8 cellular contexts compared by ENCODE assay signal in genomic region chr11:33701302-33701701, GRCh38. TPM values are rescaled to one million over a fixed set of nuclear protein-coding genes. Genes with fewer than 3 reads are reported as not detected.
DNase-seq lines count a peak whose midpoint lies in the region; ATAC-seq, FAIRE-seq and TF ChIP-seq lines count a peak whose summit lies in the region.

No MANE protein-coding gene starts in this region.

- H3K9me3 ChIP-seq in osteoblast (ENCODE audit: low read depth, low read length), result no peaks in the 10 kb centered on the region

- peak overlapping the region; percentile 64 for H3K27ac Mint-ChIP-seq in endothelial cell (ENCODE audit: unreplicated experiment)

- H3K4me2 ChIP-seq in osteoblast (ENCODE audit: insufficient read depth, low read length), result peak overlapping the region; percentile 78

- ATAC-seq in GM19438 (IDR thresholded peaks at IDR 0.05; ENCODE audit: low read depth, unreplicated experiment), result peak; percentile 1

- H3K4me1 Mint-ChIP-seq in endothelial cell (ENCODE audit: unreplicated experiment), result peaks cover 14% of the 10 kb centered on the region

- peaks cover 59% of the 10 kb centered on the region for H3K4me1 ChIP-seq in osteoblast (ENCODE audit: insufficient read depth, low read length)

- no peak for FAIRE-seq in RCC 7860 (lab: Jason Lieb, UNC)

- peak overlapping the region; percentile 68 for H3K4me3 ChIP-seq in osteoblast (ENCODE audit: insufficient read depth, low read length)

- H3K9me3 Mint-ChIP-seq in endothelial cell (ENCODE audit: unreplicated experiment), result no peaks in the 10 kb centered on the region

- H3K36me3 ChIP-seq in osteoblast (ENCODE audit: insufficient read depth, low read length), result peaks cover 22% of the 10 kb centered on the region

- no peaks in the 10 kb centered on the region for H4K20me1 ChIP-seq in osteoblast (ENCODE audit: insufficient read depth, low read length)

- no peaks in the 10 kb centered on the region for H3K36me3 Mint-ChIP-seq in endothelial cell (ENCODE audit: low read depth, unreplicated experiment)

- no peaks in the 10 kb centered on the region for H3K27me3 ChIP-seq in osteoblast (ENCODE audit: insufficient read depth, low read length)

- H2AFZ ChIP-seq in osteoblast (ENCODE audit: low read length), result no peak overlapping the region

- TF ChIP-seq CTCF in endothelial cell (IDR thresholded peaks at IDR 0.05; ENCODE audit: unreplicated experiment) (no peak), osteoblast (IDR thresholded peaks at IDR 0.05; ENCODE audit: extremely low read depth, low read depth, low read length) (no peak)

- H3K27ac ChIP-seq in osteoblast (ENCODE audit: low read depth, low read length), result peak overlapping the region; percentile 95

- H3K79me2 ChIP-seq in osteoblast (ENCODE audit: insufficient read depth, low read length), result peaks cover 3% of the 10 kb centered on the region

- peak; percentile 27 for DNase-seq in RCC 7860 (ENCODE audit: low spot score)
- no peak for DNase-seq in endothelial cell (ENCODE audit: low spot score)
- DNase-seq in osteoblast (ENCODE audit: insufficient read length, low spot score, missing footprints), result no peak
- no peak for DNase-seq in dedifferentiated amniotic fluid mesenchymal stem cell (ENCODE audit: extremely low spot score)
- DNase-seq in stimulated activated CD4-positive, alpha-beta T cell treated with anti-CD3 and anti-CD28 coated beads, Interleukin-12 subunit alpha, Interleukin-12 subunit beta, amount 100 ng/mL, for 4 hours, result no peak
- no peak for DNase-seq in NCI-H2107 (lab: John Stamatoyannopoulos, UW)
- no peak for DNase-seq in COLO829 (ENCODE audit: low spot score)

- H3K4me3 Mint-ChIP-seq in endothelial cell (ENCODE audit: unreplicated experiment), result peak overlapping the region; percentile 86

- H3K27me3 Mint-ChIP-seq in endothelial cell (ENCODE audit: unreplicated experiment), result peaks cover 15% of the 10 kb centered on the region

RNA-seq across cellular contexts. Expression of gene C11orf91, which starts 0.7 kb away (rescaled TPM):
- total RNA-seq in endothelial cell (ENCODE audit: unreplicated experiment), result not detected
- not detected in 2 replicates for total RNA-seq in osteoblast

RNA-seq across cellular contexts. Expression of gene CD59, which starts 34.9 kb away (rescaled TPM):
- total RNA-seq in endothelial cell (ENCODE audit: unreplicated experiment) (101 TPM), osteoblast (345 and 377 TPM in 2 replicates)
